In the genomic region with DNA sequence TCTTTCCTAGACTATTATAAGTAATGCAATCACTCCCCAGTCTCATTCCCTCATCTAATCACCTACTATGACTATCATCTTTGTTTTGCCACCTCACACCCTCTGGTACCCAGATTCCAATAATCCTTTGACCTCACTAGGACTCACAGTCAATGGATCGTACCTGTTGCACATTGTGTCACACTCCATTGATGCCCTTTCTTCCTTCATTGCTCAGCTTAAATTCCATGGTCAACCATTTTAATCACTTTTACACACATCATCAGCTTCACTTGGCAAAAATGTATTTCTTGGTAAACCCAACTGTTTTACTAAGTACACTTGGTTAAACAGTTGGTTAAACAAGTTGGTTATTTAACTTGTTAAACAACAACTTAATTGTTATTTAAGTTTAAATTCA, we compare ENCODE assay signal across 6 cellular contexts.
"Had no signal": no experiment of that assay in that cellular context is flagged by ENCODE, and none has a peak within 500 bp of the region (broad histone marks: within the 10 kb centered on the region; RNA-seq: fewer than 3 reads in every experiment).

No MANE protein-coding gene starts in this region.

- DNase-seq: GOT3, H7, KBM-7 had no signal

- H3K36me3 ChIP-seq: HAP-1 had no signal

- H3K4me1 ChIP-seq: HAP-1 had no signal

- H3K4me3 ChIP-seq: HAP-1 had no signal

- H3K9me3 ChIP-seq: HAP-1 had no signal

- FAIRE-seq: HepG2, HTR-8/SVneo had no signal
